Comparison of ENCODE assay signal across 12 cellular contexts in the genomic region with DNA sequence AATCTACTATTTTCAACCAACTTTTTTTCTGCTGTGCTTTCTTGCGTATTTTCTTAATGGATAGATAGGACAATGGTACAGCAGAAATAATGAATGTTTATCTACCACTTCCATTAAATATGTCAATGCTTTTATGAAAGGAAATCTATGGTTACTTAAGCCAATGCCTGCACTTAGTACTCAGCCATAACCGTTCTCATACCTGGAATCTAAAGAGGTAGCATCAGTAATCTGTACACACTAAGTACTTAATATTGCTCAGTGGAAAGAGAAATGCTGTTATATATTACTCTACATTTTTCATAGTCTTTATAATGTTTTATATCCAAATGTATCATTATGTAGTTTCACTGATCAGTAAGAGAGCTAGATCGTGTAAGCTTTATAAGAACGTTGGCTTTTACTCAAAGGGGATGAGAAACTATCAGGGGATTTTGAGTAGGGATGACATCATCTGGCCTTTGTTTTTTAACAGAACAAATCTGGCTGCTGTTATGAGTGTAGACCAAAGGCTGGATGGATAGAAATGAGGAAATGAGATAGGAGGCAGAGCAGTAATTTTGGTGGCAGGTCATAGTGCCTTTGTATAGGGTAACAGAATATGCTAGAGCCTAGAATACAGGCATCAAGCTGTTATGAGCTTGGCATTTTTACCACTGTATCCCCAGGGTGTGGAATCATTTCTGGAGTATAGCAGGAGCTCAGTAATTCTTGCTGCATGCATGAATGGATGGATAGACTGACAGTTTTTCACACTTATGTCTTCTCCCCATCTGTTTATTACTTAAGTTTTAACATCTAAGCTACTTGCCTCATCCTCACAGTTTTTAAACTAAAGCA. TPM values are rescaled to one million over a fixed set of nuclear protein-coding genes. Genes with fewer than 3 reads are reported as not detected.
DNase-seq lines count a peak whose midpoint lies in the region; ATAC-seq and TF ChIP-seq lines count a peak whose summit lies in the region.
"Had no signal": no experiment of that assay in that cellular context is flagged by ENCODE, and none has a peak within 500 bp of the region (broad histone marks: within the 10 kb centered on the region; RNA-seq: fewer than 3 reads in every experiment).

No MANE protein-coding gene starts in this region.

- H3K4me1 Mint-ChIP-seq in effector memory CD8-positive, alpha-beta T cell (ENCODE audit: low read depth in 2 of 2), result peaks cover 4 to 14% of the 10 kb centered on the region in 2 donors

- intact Hi-C loops in vagina (cut with DNase I), result no loop called here

- H3K36me3 Mint-ChIP-seq in effector memory CD8-positive, alpha-beta T cell (ENCODE audit: insufficient read depth), result no peaks in the 10 kb centered on the region
- H3K36me3 Mint-ChIP-seq: activated CD4-positive, alpha-beta memory T cell treated with anti-CD3 and anti-CD28 coated beads for 36 hours; naive thymus-derived CD8-positive, alpha-beta T cell had no signal

- no peaks in the 10 kb centered on the region for H3K4me1 ChIP-seq in vagina

- no peak for TF ChIP-seq CTCF in vagina (IDR thresholded peaks at IDR 0.05)

- no peaks in the 10 kb centered on the region for H3K9me3 Mint-ChIP-seq in effector memory CD8-positive, alpha-beta T cell

- H3K27me3 Mint-ChIP-seq in effector memory CD8-positive, alpha-beta T cell, result no peaks in the 10 kb centered on the region

- no peaks in the 10 kb centered on the region for H3K27me3 ChIP-seq in vagina

- peak overlapping the region in 1 of 2 donors; percentile 18 for H3K4me3 Mint-ChIP-seq in effector memory CD8-positive, alpha-beta T cell
- H3K4me3 Mint-ChIP-seq: activated CD4-positive, alpha-beta memory T cell treated with anti-CD3 and anti-CD28 coated beads for 36 hours had no signal

- no peaks in the 10 kb centered on the region for H3K9me3 ChIP-seq in vagina

- H3K36me3 ChIP-seq in vagina, result no peaks in the 10 kb centered on the region

- H3K27ac ChIP-seq in vagina, result no peak overlapping the region

- no peak for TF ChIP-seq POLR2A in vagina (IDR thresholded peaks at IDR 0.05)

- no peak for DNase-seq in effector memory CD8-positive, alpha-beta T cell
- DNase-seq in DMS53 (lab: John Stamatoyannopoulos, UW) (no peak), NCI-H226 (no peak), putamen (ENCODE audit: low spot score) (no peak), vagina (ENCODE audit: extremely low spot score in 2 of 2) (no peak)
- DNase-seq: activated CD4-positive, alpha-beta memory T cell treated with anti-CD3 and anti-CD28 coated beads for 36 hours; hypothalamus; naive thymus-derived CD8-positive, alpha-beta T cell; stimulated activated CD4-positive, alpha-beta T cell treated with anti-CD3 and anti-CD28 coated beads, Interleukin-4, amount 100 ng/mL, for 24 hours had no signal

- H3K4me3 ChIP-seq in vagina, result no peak overlapping the region

- ATAC-seq in GM18519 (IDR thresholded peaks at IDR 0.05; ENCODE audit: low FRiP score, unreplicated experiment) (peak; percentile 99), GM21515 (IDR thresholded peaks at IDR 0.05; ENCODE audit: unreplicated experiment) (peak; percentile 99), HG03159 (IDR thresholded peaks at IDR 0.05; ENCODE audit: unreplicated experiment) (peak; percentile 99)
- ATAC-seq in effector memory CD8-positive, alpha-beta T cell (replicated peaks), result peak; percentile 45

- H3K27ac Mint-ChIP-seq in effector memory CD8-positive, alpha-beta T cell, result peak overlapping the region; percentile 1 to 4
- H3K27ac Mint-ChIP-seq: activated CD4-positive, alpha-beta memory T cell treated with anti-CD3 and anti-CD28 coated beads for 36 hours had no signal

RNA-seq across cellular contexts. Expression of a gene that starts 34.0 kb away (rescaled TPM):
- total RNA-seq in vagina, result 11.8 TPM

Comparison
In these comparisons a context has a peak if more than half of its experiments do, and no peak if none do; other contexts are left out.
1. ATAC-seq: peak in every context shown above with its lines; median percentile 99 in GM18519; 99 in GM21515; 99 in HG03159; 45 in effector memory CD8-positive, alpha-beta T cell.